8 cellular contexts compared by ENCODE assay signal in genomic region chr13:97225533-97225932, GRCh38. TPM values are rescaled to one million over a fixed set of nuclear protein-coding genes. Genes with fewer than 3 reads are reported as not detected.
DNase-seq lines count a peak whose midpoint lies in the region; ATAC-seq, FAIRE-seq and TF ChIP-seq lines count a peak whose summit lies in the region.

No MANE protein-coding gene starts in this region.

- intact Hi-C loops in K562 (cut with micrococcal nuclease) (loop anchor here (1.0 to 10.0 kb wide), 3 partner anchors 35 to 209 kb away; partner anchors contain the start of gene RAP2A), thyroid gland (cut with DNase I) (no loop called here)

- H3K9me3 ChIP-seq in K562 (replicated peaks; ENCODE audit: control insufficient read depth, insufficient read depth, low read depth, low read length) (no peaks in the 10 kb centered on the region), thyroid gland (no peaks in the 10 kb centered on the region)

- peak overlapping the region; percentile 81 for H3K27ac ChIP-seq in K562 (ENCODE audit: extremely low read depth, low read depth, low read length)
- peak overlapping the region; percentile 97 to 100 (median 98) for H3K27ac ChIP-seq in thyroid gland

- WGBS in K562 (ENCODE audit: insufficient coverage, low coverage, missing lambda C conversion rate), result 4% methylated on average over 4 of the region's 4 CpGs
- 56 to 61% methylated on average over 4 of the region's 4 CpGs for WGBS in thyroid gland, 2 donors

- no TSS peak for BruUV-seq in K562 (replicated peaks; lab: Mats Ljungman, UMichigan)

- TF ChIP-seq CTCF in K562 (IDR thresholded peaks at IDR 0.05 in 2 of 3, conservative IDR thresholded peaks at IDR 0.05 in 1 of 3; ENCODE audit: insufficient read depth in 2 of 3, low read depth in 1 of 3, low read length in 3 of 3), result no peak
- no peak for TF ChIP-seq CTCF in thyroid gland (IDR thresholded peaks at IDR 0.05)

- H3K79me2 ChIP-seq in K562 (ENCODE audit: control insufficient read depth, insufficient read depth, low read length), result peaks cover 87% of the 10 kb centered on the region

- no peaks in the 10 kb centered on the region for H3K9me3 Mint-ChIP-seq in activated T-cell treated with anti-CD3 and anti-CD28 coated beads, Interleukin-2, amount 50 U/mL, for 24 hours

- H3K9ac ChIP-seq in K562 (ENCODE audit: insufficient read depth in 1 of 2, low read depth in 2 of 2, low read length in 2 of 2), result peak overlapping the region; percentile 83 to 85; a peak in 3 of 4 replicates

- no peaks in the 10 kb centered on the region for H3K9me1 ChIP-seq in K562 (ENCODE audit: control insufficient read depth, insufficient read depth, low read length)

- peaks cover 0 to 34% of the 10 kb centered on the region in 2 experiments; a peak in 4 of 5 replicates for H3K4me1 ChIP-seq in K562 (replicated peaks in 1 of 2; ENCODE audit: control insufficient read depth in 2 of 2, insufficient read depth in 2 of 2, low read length in 2 of 2)
- H3K4me1 ChIP-seq in thyroid gland, result peaks cover 34 to 53% of the 10 kb centered on the region in 2 donors

- H3K27ac Mint-ChIP-seq in activated T-cell treated with anti-CD3 and anti-CD28 coated beads, Interleukin-2, amount 50 U/mL, for 24 hours, result peak overlapping the region; percentile 86

- H3K27me3 ChIP-seq in K562 (ENCODE audit: control insufficient read depth in 2 of 2, insufficient read depth in 2 of 2, low read length in 2 of 2) (no peaks in the 10 kb centered on the region), thyroid gland (no peaks in the 10 kb centered on the region)

- no peak for TF ChIP-seq RAD21 in K562 (CRISPR knock-in tag; conservative IDR thresholded peaks at IDR 0.05 in 1 of 2, IDR thresholded peaks at IDR 0.05 in 1 of 2)

- POLR2A ChIA-PET in K562 (lab: Yijun Ruan, JAX), result interaction anchor here (0.5 to 3.6 kb wide), 5 partner anchors 10 to 674 kb away, joined by 3 to 15 read pairs (median 4); no protein-coding TSS in a partner anchor

- H4K20me1 ChIP-seq in K562 (replicated peaks; ENCODE audit: control insufficient read depth, insufficient read depth, low read length), result peaks cover 11% of the 10 kb centered on the region

- H3K36me3 Mint-ChIP-seq in activated T-cell treated with anti-CD3 and anti-CD28 coated beads, Interleukin-2, amount 50 U/mL, for 24 hours (ENCODE audit: low read depth), result peaks cover 17% of the 10 kb centered on the region

- peak; percentile 34 for DNase-seq in activated T-cell treated with anti-CD3 and anti-CD28 coated beads, Interleukin-2, amount 50 U/mL, for 24 hours
- no peak for DNase-seq in activated T-cell treated with anti-CD3 and anti-CD28 coated beads, Interleukin-2, amount 50 U/mL, for 1 hour
- DNase-seq in K562 (ENCODE audit: extremely low read depth in 1 of 4, low spot score in 3 of 4) (no peak), lung microvascular endothelial cell (ENCODE audit: low read depth in 2 of 2) (peak; percentile 34 to 48), thyroid gland (no peak), NCI-H526 treated with DMSO at 0.1 percent for 48 hours (lab: John Stamatoyannopoulos, UW) (no peak), NCI-H2196 (lab: John Stamatoyannopoulos, UW; ENCODE audit: unreplicated experiment) (no peak)

- TF ChIP-seq EP300 in K562 (IDR thresholded peaks at IDR 0.05; ENCODE audit: low read length), result no peak

- CTCF ChIA-PET in K562 (lab: Yijun Ruan, JAX; ENCODE audit: low intra/inter-chr PET ratio), result no interaction called here

- FAIRE-seq in K562 (lab: Jason Lieb, UNC), result no peak

- no peak for TF ChIP-seq POLR2A in K562 (conservative IDR thresholded peaks at IDR 0.05)
- no peak for TF ChIP-seq POLR2A in thyroid gland (IDR thresholded peaks at IDR 0.05)

- H3K27me3 Mint-ChIP-seq in activated T-cell treated with anti-CD3 and anti-CD28 coated beads, Interleukin-2, amount 50 U/mL, for 24 hours, result no peaks in the 10 kb centered on the region

- H3K4me3 ChIP-seq in K562 (peak overlapping the region; percentile 63), thyroid gland (replicated peaks in 1 of 3) (peak overlapping the region in 2 of 3 donors; percentile 0 to 17)

- H3K4me2 ChIP-seq in K562 (ENCODE audit: insufficient read depth, low read length), result peak overlapping the region; percentile 86

- peaks cover 63% of the 10 kb centered on the region for H3K4me1 Mint-ChIP-seq in activated T-cell treated with anti-CD3 and anti-CD28 coated beads, Interleukin-2, amount 50 U/mL, for 24 hours (ENCODE audit: low read depth)

- in situ Hi-C loops in K562 (cut with MboI), result no loop called here

- H3K36me3 ChIP-seq in K562 (ENCODE audit: control insufficient read depth, insufficient read depth, low read length) (no peaks in the 10 kb centered on the region; the same call in 2 of the 3 replicates), thyroid gland (no peaks in the 10 kb centered on the region)

- no peak overlapping the region for H2AFZ ChIP-seq in K562 (ENCODE audit: low read depth, low read length)

- peak overlapping the region; percentile 83 for H3K4me3 Mint-ChIP-seq in activated T-cell treated with anti-CD3 and anti-CD28 coated beads, Interleukin-2, amount 50 U/mL, for 24 hours

- peak; percentile 20 for ATAC-seq in K562
- no peak for ATAC-seq in HG03457 (IDR thresholded peaks at IDR 0.05; ENCODE audit: unreplicated experiment)

TF ChIP-seq in K562, 482 proteins besides CTCF, POLR2A, EP300 and RAD21:
- TF ChIP-seq HDGF (IDR thresholded peaks at IDR 0.05) (no peak), ZFX (CRISPR knock-in tag; IDR thresholded peaks at IDR 0.05) (peak; percentile 52; the same call in 1 of the 2 replicates), STAG1 (CRISPR knock-in tag; IDR thresholded peaks at IDR 0.05; ENCODE audit: borderline replicate concordance) (no peak), MLLT1 (IDR thresholded peaks at IDR 0.05) (0 out of 4 replicates have a peak, but pooled peaks of 1 of the 2 experiments have one; percentile 19), RBBP5 (IDR thresholded peaks at IDR 0.05; ENCODE audit: borderline replicate concordance, insufficient read depth, low read length, poor library complexity, severe bottlenecking) (peak; percentile 47), RBFOX2 (IDR thresholded peaks at IDR 0.05; ENCODE audit: low read depth, low read length) (peak; percentile 20; the same call in 1 of the 2 replicates)

RNA-seq across cellular contexts. Expression of gene MBNL2, which starts 3.4 kb away (rescaled TPM):
- 15.8 and 50.2 TPM in 2 replicates for total RNA-seq in K562 (2011; cell fraction: chromatin; rRNA removed; ENCODE audit: low replicate concordance)
- 6.8 and 9.1 TPM in 2 replicates for total RNA-seq in K562 (2011; cell fraction: nucleolus; rRNA removed)
- total RNA-seq in K562 (2011; cell fraction: nucleoplasm; rRNA removed), result 14.8 and 18.3 TPM in 2 replicates
- total RNA-seq in K562 (2014; rRNA removed) (13.8 and 14.1 TPM in 2 replicates), K562 (2014; rRNA removed; fragmentation: Illumina TruSeq; extraction: Trizol) (22.8 and 26.7 TPM in 2 replicates), K562 (2015; rRNA removed; fragmentation: Illumina TruSeq; extraction: Trizol) (6.3 and 7.5 TPM in 2 replicates), K562 (2021) (22.0 and 24.8 TPM in 2 replicates), lung microvascular endothelial cell (30.9 and 46.6 TPM in 2 replicates), thyroid gland (10 to 100 TPM; 93.4 to 99.9 (median 98.3) TPM)
- polyA plus RNA-seq in K562 (2011; rRNA removed) (14.7 and 16.8 TPM in 2 replicates), K562 (2014; fragmentation: Illumina TruSeq; extraction: Trizol) (18.2 and 19.6 TPM in 2 replicates), K562 (2014; fragmentation: Nextera tagmentation; extraction: Ambion mirVana) (10 to 100 TPM in 1 of 2 experiments, 1 to 10 TPM in 1; 7.0 to 10.5 TPM), K562 (2014; rRNA removed) (9.1 and 11.7 TPM in 2 replicates)
- polyA plus RNA-seq in K562 (2011; cell fraction: cytosol; rRNA removed), result 8.7 and 16.4 TPM in 2 replicates
- 14.1 and 16.0 TPM in 2 replicates for polyA plus RNA-seq in K562 (2011; cell fraction: nucleus; rRNA removed)
- polyA plus RNA-seq in K562 (2012), result 7.2 and 20.6 TPM in 2 replicates
- 63.7 and 74.2 TPM in 2 replicates for polyA minus RNA-seq in K562 (2011; rRNA and poly(A)+ RNA removed)
- 18.5 and 23.4 TPM in 2 replicates for polyA minus RNA-seq in K562 (2011; cell fraction: cytosol; rRNA and poly(A)+ RNA removed)
- 16.4 and 39.1 TPM in 2 replicates for polyA minus RNA-seq in K562 (2011; cell fraction: nucleus; rRNA and poly(A)+ RNA removed)

Comparison
In these comparisons a context has a peak if more than half of its experiments do, and no peak if none do; other contexts are left out.
1. DNase-seq: peak in activated T-cell treated with anti-CD3 and anti-CD28 coated beads, Interleukin-2, amount 50 U/mL, for 24 hours (single experiment) and lung microvascular endothelial cell (2 of 2); none in activated T-cell treated with anti-CD3 and anti-CD28 coated beads, Interleukin-2, amount 50 U/mL, for 1 hour (single experiment), K562 (0 of 4), thyroid gland (0 of 2), NCI-H526 treated with DMSO at 0.1 percent for 48 hours (single experiment) and NCI-H2196 (single experiment).